1 cellular context compared by ENCODE assay signal in the genomic region with DNA sequence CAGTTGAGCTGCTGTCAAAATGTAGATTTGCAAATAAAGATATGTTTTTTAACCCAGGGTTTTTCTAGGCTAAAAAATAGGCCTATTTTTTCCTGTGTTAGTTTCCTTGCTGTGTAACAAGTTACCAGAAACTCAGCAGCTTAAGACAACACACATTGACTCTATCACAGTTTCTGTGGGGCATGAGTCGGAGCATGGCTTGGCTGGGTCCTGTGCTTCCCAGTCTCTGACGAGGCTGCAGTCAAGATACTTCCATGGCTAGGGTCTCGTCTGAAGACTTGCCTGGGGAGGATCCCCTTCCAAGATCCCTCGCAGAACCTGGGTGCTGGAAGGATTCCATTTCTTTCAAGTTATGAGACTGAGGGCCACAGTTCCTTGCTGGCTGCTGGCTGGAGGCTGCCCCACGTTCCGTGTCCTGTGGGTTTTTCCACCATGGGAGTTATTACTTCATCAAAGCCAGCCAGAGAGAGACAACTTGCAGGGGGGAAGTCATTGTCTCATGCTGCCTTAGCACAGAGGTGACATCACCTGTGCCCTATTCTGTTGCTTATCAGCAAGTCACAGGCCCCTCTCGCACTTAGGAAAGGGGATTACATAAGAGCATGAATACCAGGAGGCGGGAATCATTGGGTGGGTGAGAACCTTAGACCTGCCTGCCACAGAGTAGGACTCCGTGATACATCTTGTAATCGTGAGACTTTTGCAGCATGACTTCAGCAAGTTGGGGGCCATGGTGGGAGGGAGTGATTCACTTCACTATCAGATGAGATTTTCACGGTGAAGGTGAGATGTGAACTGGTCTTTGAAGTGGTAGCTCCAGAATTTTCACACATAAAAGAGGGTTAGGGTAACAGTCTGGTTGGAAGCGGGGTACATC.
TF ChIP-seq lines count a peak whose summit lies in the region.

No MANE protein-coding gene starts in this region.

TF ChIP-seq in K562, 482 proteins besides CTCF, POLR2A, EP300 and RAD21 (continued from another document):
- TF ChIP-seq, protein P1, sequence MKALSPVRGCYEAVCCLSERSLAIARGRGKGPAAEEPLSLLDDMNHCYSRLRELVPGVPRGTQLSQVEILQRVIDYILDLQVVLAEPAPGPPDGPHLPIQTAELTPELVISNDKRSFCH (CRISPR knock-in tag; IDR thresholded peaks at IDR 0.05) = no peak
- TF ChIP-seq, protein P1 (tag; IDR thresholded peaks at IDR 0.05) = peak; percentile 49; the same call in 1 of the 2 replicates
- TF ChIP-seq POLR2AphosphoS2 (IDR thresholded peaks at IDR 0.05; ENCODE audit: low read length) (no peak), STAT5A (IDR thresholded peaks at IDR 0.05; ENCODE audit: borderline replicate concordance, low read length) (peak; percentile 66), TOE1 (IDR thresholded peaks at IDR 0.05; ENCODE audit: borderline replicate concordance) (peak; percentile 46; the same call in 1 of the 2 replicates), TOE1 (CRISPR knock-in tag; IDR thresholded peaks at IDR 0.05; ENCODE audit: borderline replicate concordance, low read depth) (no peak), RCOR1 (IDR thresholded peaks at IDR 0.05; ENCODE audit: borderline replicate concordance in 1 of 2, low read depth in 2 of 2, low read length in 2 of 2) (peak in 1 of 2 experiments; percentile 80; a peak in 2 of 4 replicates), SMAD4 (CRISPR knock-in tag; conservative IDR thresholded peaks at IDR 0.05) (peak; percentile 70; the same call in 1 of the 2 replicates), MCM2 (IDR thresholded peaks at IDR 0.05; ENCODE audit: low read depth) (no peak), ZNF133 (CRISPR knock-in tag; IDR thresholded peaks at IDR 0.05) (no peak), OTX1 (CRISPR knock-in tag; IDR thresholded peaks at IDR 0.05) (no peak), SRF (CRISPR knock-in tag; IDR thresholded peaks at IDR 0.05) (peak in 1 of 2 experiments; percentile 85; a peak in 1 of 4 replicates), MTA2 (IDR thresholded peaks at IDR 0.05; ENCODE audit: low read depth) (peak; percentile 83), TCF3 (CRISPR knock-in tag; IDR thresholded peaks at IDR 0.05) (peak; percentile 93), NR3C1 (CRISPR knock-in tag; IDR thresholded peaks at IDR 0.05) (no peak), BACH1 (tag; IDR thresholded peaks at IDR 0.05) (no peak), CBFB (CRISPR knock-in tag; IDR thresholded peaks at IDR 0.05) (no peak), CEBPG (CRISPR knock-in tag; IDR thresholded peaks at IDR 0.05) (peak; percentile 71), CEBPG (tag; conservative IDR thresholded peaks at IDR 0.05 in 1 of 2, IDR thresholded peaks at IDR 0.05 in 1 of 2) (peak; percentile 47 to 88), CBFA2T2 (conservative IDR thresholded peaks at IDR 0.05) (peak; percentile 80), ZFX (CRISPR knock-in tag; IDR thresholded peaks at IDR 0.05) (peak; percentile 35), CAMTA2 (CRISPR knock-in tag; conservative IDR thresholded peaks at IDR 0.05) (no peak), JUN (IDR thresholded peaks at IDR 0.05; ENCODE audit: borderline replicate concordance, low read depth, low read length) (peak; percentile 94), JUN (CRISPR knock-in tag; IDR thresholded peaks at IDR 0.05; ENCODE audit: borderline replicate concordance) (peak; percentile 73; the same call in 1 of the 2 replicates), TAF15 (IDR thresholded peaks at IDR 0.05; ENCODE audit: low read depth, low read length) (no peak), MTA1 (IDR thresholded peaks at IDR 0.05; ENCODE audit: borderline replicate concordance) (peak; percentile 85), KDM1A (IDR thresholded peaks at IDR 0.05) (peak in 1 of 2 experiments; percentile 59; a peak in 2 of 4 replicates), LEF1 (IDR thresholded peaks at IDR 0.05) (peak; percentile 78), NBN (IDR thresholded peaks at IDR 0.05; ENCODE audit: low read depth) (peak; percentile 65), TRIM28 (IDR thresholded peaks at IDR 0.05) (no peak), POU5F1 (IDR thresholded peaks at IDR 0.05; ENCODE audit: borderline replicate concordance, low read depth, low read length, partially characterized antibody) (no peak), TAL1 (IDR thresholded peaks at IDR 0.05) (peak; percentile 87), RFX7 (CRISPR knock-in tag; IDR thresholded peaks at IDR 0.05) (no peak), RB1 (IDR thresholded peaks at IDR 0.05; ENCODE audit: low read depth) (peak; percentile 65; the same call in 1 of the 2 replicates), SPI1 (IDR thresholded peaks at IDR 0.05; ENCODE audit: borderline replicate concordance, low read depth, low read length) (peak; percentile 84), ARID2 (IDR thresholded peaks at IDR 0.05) (no peak), BRD4 (IDR thresholded peaks at IDR 0.05) (no peak), SAP30 (IDR thresholded peaks at IDR 0.05; ENCODE audit: borderline replicate concordance, insufficient read depth, low read depth, low read length, poor library complexity, severe bottlenecking) (no peak), RAD51 (IDR thresholded peaks at IDR 0.05; ENCODE audit: borderline replicate concordance, low read depth) (0 out of 2 replicates have a peak, but pooled peaks have one; percentile 20), ZNF780A (CRISPR knock-in tag; IDR thresholded peaks at IDR 0.05) (no peak), DMBX1 (CRISPR knock-in tag; IDR thresholded peaks at IDR 0.05; ENCODE audit: borderline replicate concordance) (no peak), CBFA2T3 (IDR thresholded peaks at IDR 0.05) (peak; percentile 89)
- TF ChIP-seq, protein P2, sequence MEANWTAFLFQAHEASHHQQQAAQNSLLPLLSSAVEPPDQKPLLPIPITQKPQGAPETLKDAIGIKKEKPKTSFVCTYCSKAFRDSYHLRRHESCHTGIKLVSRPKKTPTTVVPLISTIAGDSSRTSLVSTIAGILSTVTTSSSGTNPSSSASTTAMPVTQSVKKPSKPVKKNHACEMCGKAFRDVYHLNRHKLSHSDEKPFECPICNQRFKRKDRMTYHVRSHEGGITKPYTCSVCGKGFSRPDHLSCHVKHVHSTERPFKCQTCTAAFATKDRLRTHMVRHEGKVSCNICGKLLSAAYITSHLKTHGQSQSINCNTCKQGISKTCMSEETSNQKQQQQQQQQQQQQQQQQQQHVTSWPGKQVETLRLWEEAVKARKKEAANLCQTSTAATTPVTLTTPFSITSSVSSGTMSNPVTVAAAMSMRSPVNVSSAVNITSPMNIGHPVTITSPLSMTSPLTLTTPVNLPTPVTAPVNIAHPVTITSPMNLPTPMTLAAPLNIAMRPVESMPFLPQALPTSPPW (CRISPR knock-in tag; IDR thresholded peaks at IDR 0.05) = 0 out of 2 replicates have a peak, but pooled peaks have one; percentile 25
- TF ChIP-seq, protein P3, sequence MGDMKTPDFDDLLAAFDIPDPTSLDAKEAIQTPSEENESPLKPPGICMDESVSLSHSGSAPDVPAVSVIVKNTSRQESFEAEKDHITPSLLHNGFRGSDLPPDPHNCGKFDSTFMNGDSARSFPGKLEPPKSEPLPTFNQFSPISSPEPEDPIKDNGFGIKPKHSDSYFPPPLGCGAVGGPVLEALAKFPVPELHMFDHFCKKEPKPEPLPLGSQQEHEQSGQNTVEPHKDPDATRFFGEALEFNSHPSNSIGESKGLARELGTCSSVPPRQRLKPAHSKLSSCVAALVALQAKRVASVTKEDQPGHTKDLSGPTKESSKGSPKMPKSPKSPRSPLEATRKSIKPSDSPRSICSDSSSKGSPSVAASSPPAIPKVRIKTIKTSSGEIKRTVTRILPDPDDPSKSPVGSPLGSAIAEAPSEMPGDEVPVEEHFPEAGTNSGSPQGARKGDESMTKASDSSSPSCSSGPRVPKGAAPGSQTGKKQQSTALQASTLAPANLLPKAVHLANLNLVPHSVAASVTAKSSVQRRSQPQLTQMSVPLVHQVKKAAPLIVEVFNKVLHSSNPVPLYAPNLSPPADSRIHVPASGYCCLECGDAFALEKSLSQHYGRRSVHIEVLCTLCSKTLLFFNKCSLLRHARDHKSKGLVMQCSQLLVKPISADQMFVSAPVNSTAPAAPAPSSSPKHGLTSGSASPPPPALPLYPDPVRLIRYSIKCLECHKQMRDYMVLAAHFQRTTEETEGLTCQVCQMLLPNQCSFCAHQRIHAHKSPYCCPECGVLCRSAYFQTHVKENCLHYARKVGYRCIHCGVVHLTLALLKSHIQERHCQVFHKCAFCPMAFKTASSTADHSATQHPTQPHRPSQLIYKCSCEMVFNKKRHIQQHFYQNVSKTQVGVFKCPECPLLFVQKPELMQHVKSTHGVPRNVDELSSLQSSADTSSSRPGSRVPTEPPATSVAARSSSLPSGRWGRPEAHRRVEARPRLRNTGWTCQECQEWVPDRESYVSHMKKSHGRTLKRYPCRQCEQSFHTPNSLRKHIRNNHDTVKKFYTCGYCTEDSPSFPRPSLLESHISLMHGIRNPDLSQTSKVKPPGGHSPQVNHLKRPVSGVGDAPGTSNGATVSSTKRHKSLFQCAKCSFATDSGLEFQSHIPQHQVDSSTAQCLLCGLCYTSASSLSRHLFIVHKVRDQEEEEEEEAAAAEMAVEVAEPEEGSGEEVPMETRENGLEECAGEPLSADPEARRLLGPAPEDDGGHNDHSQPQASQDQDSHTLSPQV (IDR thresholded peaks at IDR 0.05) = peak; percentile 42
- TF ChIP-seq, protein P4, sequence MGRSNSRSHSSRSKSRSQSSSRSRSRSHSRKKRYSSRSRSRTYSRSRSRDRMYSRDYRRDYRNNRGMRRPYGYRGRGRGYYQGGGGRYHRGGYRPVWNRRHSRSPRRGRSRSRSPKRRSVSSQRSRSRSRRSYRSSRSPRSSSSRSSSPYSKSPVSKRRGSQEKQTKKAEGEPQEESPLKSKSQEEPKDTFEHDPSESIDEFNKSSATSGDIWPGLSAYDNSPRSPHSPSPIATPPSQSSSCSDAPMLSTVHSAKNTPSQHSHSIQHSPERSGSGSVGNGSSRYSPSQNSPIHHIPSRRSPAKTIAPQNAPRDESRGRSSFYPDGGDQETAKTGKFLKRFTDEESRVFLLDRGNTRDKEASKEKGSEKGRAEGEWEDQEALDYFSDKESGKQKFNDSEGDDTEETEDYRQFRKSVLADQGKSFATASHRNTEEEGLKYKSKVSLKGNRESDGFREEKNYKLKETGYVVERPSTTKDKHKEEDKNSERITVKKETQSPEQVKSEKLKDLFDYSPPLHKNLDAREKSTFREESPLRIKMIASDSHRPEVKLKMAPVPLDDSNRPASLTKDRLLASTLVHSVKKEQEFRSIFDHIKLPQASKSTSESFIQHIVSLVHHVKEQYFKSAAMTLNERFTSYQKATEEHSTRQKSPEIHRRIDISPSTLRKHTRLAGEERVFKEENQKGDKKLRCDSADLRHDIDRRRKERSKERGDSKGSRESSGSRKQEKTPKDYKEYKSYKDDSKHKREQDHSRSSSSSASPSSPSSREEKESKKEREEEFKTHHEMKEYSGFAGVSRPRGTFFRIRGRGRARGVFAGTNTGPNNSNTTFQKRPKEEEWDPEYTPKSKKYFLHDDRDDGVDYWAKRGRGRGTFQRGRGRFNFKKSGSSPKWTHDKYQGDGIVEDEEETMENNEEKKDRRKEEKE (IDR thresholded peaks at IDR 0.05; ENCODE audit: borderline replicate concordance in 1 of 2, control insufficient read depth in 1 of 2, low read depth in 2 of 2, low read length in 1 of 2) = no peak
- TF ChIP-seq, protein P5, sequence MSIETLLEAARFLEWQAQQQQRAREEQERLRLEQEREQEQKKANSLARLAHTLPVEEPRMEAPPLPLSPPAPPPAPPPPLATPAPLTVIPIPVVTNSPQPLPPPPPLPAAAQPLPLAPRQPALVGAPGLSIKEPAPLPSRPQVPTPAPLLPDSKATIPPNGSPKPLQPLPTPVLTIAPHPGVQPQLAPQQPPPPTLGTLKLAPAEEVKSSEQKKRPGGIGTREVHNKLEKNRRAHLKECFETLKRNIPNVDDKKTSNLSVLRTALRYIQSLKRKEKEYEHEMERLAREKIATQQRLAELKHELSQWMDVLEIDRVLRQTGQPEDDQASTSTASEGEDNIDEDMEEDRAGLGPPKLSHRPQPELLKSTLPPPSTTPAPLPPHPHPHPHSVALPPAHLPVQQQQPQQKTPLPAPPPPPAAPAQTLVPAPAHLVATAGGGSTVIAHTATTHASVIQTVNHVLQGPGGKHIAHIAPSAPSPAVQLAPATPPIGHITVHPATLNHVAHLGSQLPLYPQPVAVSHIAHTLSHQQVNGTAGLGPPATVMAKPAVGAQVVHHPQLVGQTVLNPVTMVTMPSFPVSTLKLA (conservative IDR thresholded peaks at IDR 0.05) = peak in 1 of 2 experiments; percentile 57; a peak in 3 of 4 replicates
- TF ChIP-seq, protein P6, sequence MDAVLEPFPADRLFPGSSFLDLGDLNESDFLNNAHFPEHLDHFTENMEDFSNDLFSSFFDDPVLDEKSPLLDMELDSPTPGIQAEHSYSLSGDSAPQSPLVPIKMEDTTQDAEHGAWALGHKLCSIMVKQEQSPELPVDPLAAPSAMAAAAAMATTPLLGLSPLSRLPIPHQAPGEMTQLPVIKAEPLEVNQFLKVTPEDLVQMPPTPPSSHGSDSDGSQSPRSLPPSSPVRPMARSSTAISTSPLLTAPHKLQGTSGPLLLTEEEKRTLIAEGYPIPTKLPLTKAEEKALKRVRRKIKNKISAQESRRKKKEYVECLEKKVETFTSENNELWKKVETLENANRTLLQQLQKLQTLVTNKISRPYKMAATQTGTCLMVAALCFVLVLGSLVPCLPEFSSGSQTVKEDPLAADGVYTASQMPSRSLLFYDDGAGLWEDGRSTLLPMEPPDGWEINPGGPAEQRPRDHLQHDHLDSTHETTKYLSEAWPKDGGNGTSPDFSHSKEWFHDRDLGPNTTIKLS (IDR thresholded peaks at IDR 0.05; ENCODE audit: borderline replicate concordance, low read depth) = no peak
- TF ChIP-seq, protein P7, sequence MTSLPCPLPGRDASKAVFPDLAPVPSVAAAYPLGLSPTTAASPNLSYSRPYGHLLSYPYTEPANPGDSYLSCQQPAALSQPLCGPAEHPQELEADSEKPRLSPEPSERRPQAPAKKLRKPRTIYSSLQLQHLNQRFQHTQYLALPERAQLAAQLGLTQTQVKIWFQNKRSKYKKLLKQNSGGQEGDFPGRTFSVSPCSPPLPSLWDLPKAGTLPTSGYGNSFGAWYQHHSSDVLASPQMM (CRISPR knock-in tag; IDR thresholded peaks at IDR 0.05) = no peak
- TF ChIP-seq, protein P8, sequence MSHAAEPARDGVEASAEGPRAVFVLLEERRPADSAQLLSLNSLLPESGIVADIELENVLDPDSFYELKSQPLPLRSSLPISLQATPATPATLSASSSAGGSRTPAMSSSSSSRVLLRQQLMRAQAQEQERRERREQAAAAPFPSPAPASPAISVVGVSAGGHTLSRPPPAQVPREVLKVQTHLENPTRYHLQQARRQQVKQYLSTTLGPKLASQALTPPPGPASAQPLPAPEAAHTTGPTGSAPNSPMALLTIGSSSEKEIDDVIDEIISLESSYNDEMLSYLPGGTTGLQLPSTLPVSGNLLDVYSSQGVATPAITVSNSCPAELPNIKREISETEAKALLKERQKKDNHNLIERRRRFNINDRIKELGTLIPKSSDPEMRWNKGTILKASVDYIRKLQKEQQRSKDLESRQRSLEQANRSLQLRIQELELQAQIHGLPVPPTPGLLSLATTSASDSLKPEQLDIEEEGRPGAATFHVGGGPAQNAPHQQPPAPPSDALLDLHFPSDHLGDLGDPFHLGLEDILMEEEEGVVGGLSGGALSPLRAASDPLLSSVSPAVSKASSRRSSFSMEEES (CRISPR knock-in tag; IDR thresholded peaks at IDR 0.05) = no peak
